ENCODE assay signal across 8 cellular contexts in genomic region chr12:12725956-12726542, GRCh38. TPM values are rescaled to one million over a fixed set of nuclear protein-coding genes. Genes with fewer than 3 reads are reported as not detected.
DNase-seq lines count a peak whose midpoint lies in the region; ATAC-seq and TF ChIP-seq lines count a peak whose summit lies in the region.

No MANE protein-coding gene starts in this region.

- H3K27me3 ChIP-seq in heart right ventricle = no peaks in the 10 kb centered on the region
- H3K27me3 ChIP-seq in lower lobe of right lung (ENCODE audit: low read depth) = no peaks in the 10 kb centered on the region

- TF ChIP-seq CTCF in heart right ventricle (IDR thresholded peaks at IDR 0.05) = no peak
- TF ChIP-seq CTCF in astrocyte of the cerebellum (IDR thresholded peaks at IDR 0.05; ENCODE audit: low read depth, low read length, missing control alignments) = no peak
- no peak for TF ChIP-seq CTCF in lower lobe of right lung (IDR thresholded peaks at IDR 0.05)

- no peak for ATAC-seq in heart right ventricle
- ATAC-seq in left cardiac atrium = no peak
- no peak for ATAC-seq in lower lobe of right lung

- whole genome bisulfite sequencing in heart right ventricle, 2 donors = 1 to 2% methylated on average over 26 of the region's 26 CpGs
- under 1% methylated on average over 26 of the region's 26 CpGs for WGBS in urinary bladder

- peaks cover 0 to 14% (median 9%) of the 10 kb centered on the region in 9 donors for H3K36me3 ChIP-seq in heart right ventricle
- H3K36me3 ChIP-seq in lower lobe of right lung = peaks cover 6% of the 10 kb centered on the region
- H3K36me3 ChIP-seq in urinary bladder (ENCODE audit: insufficient read depth) = no peaks in the 10 kb centered on the region

- intact Hi-C loops in heart right ventricle (cut with DNase I) (loop anchor here in 5 of 10 donors (1.0 to 2.0 kb wide), 3 partner anchors 9 to 61 kb away; partner anchors contain the start of genes CDKN1B (in 4 of the 5) and APOLD1 (in 1 of the 5)), left cardiac atrium (cut with DNase I) (loop anchor here in 1 of 2 donors (1.0 to 10.0 kb wide), 2 partner anchors 9 to 59 kb away; partner anchors contain the start of genes APOLD1 and CDKN1B), lower lobe of right lung (cut with DNase I) (no loop called here)

- H3K27ac ChIP-seq in heart right ventricle (peak overlapping the region; percentile 95 to 100 (median 98)), lower lobe of right lung (peak overlapping the region; percentile 97), urinary bladder (ENCODE audit: low read depth) (peak overlapping the region; percentile 78)

- in situ Hi-C loops in astrocyte of the cerebellum (cut with HindIII; ENCODE audit: low sequenced_read_pairs) = no loop called here

- DNase-seq in heart right ventricle (no peak), left cardiac atrium (no peak), astrocyte of the cerebellum (ENCODE audit: low read depth) (no peak), lower lobe of right lung (no peak), NCI-H524 treated with DMSO at 0.1 percent for 48 hours (lab: John Stamatoyannopoulos, UW) (no peak), NCI-H1105 (lab: John Stamatoyannopoulos, UW) (no peak), NCI-H1930 (lab: John Stamatoyannopoulos, UW) (no peak)

- peak overlapping the region; percentile 42 to 90 (median 77) for H3K4me3 ChIP-seq in heart right ventricle
- H3K4me3 ChIP-seq in astrocyte of the cerebellum (ENCODE audit: low read depth, low read length) = peak overlapping the region; percentile 66
- peak overlapping the region; percentile 91 for H3K4me3 ChIP-seq in lower lobe of right lung
- H3K4me3 ChIP-seq in urinary bladder (ENCODE audit: low read depth, low read length) = peak overlapping the region; percentile 77

- no peaks in the 10 kb centered on the region for H3K9me3 ChIP-seq in heart right ventricle
- H3K9me3 ChIP-seq in lower lobe of right lung = no peaks in the 10 kb centered on the region

- peaks cover 0 to 52% (median 33%) of the 10 kb centered on the region in 9 donors for H3K4me1 ChIP-seq in heart right ventricle
- peaks cover 33% of the 10 kb centered on the region for H3K4me1 ChIP-seq in lower lobe of right lung
- no peaks in the 10 kb centered on the region for H3K4me1 ChIP-seq in urinary bladder (ENCODE audit: insufficient read depth)

RNA-seq across cellular contexts. Expression of gene CDKN1B, which starts 8.9 kb away (rescaled TPM):
- total RNA-seq in heart right ventricle (10 to 100 TPM; 26.3 to 56.2 (median 39.2) TPM), left cardiac atrium (10 to 100 TPM; 23.7 to 42.4 TPM), lower lobe of right lung (57.7 TPM), urinary bladder (73.6 TPM)
- polyA plus RNA-seq in heart right ventricle (10 to 100 TPM; 20.8 to 21.7 TPM), urinary bladder (52.1 TPM)

RNA-seq across cellular contexts. Expression of gene GPR19, which starts 30.1 kb away (rescaled TPM):
- total RNA-seq in heart right ventricle (under 1 TPM in 1 of 10 donors, not detected in 9; 0.56 TPM), left cardiac atrium (not detected), lower lobe of right lung (not detected), urinary bladder (1.1 TPM)
- polyA plus RNA-seq in heart right ventricle (under 1 TPM; 0.09 to 0.15 TPM), urinary bladder (0.13 TPM)

RNA-seq across cellular contexts. Expression of gene APOLD1, which starts 59.4 kb away (rescaled TPM):
- 10 to 100 TPM; 11.1 to 98.8 (median 22.0) TPM for total RNA-seq in heart right ventricle
- polyA plus RNA-seq in heart right ventricle = 10 to 100 TPM; 11.6 to 19.8 TPM
- total RNA-seq in left cardiac atrium = 10 to 100 TPM; 36.0 to 56.7 TPM
- 11.0 TPM for total RNA-seq in lower lobe of right lung
- 27.0 TPM for total RNA-seq in urinary bladder
- 41.8 TPM for polyA plus RNA-seq in urinary bladder
